Comparison of ENCODE assay signal across 12 cellular contexts in genomic region chr2:28173377-28173776, GRCh38.
"Had no signal": no experiment of that assay in that cellular context is flagged by ENCODE, and none has a peak within 500 bp of the region (broad histone marks: within the 10 kb centered on the region; RNA-seq: fewer than 3 reads in every experiment).

No MANE protein-coding gene starts in this region.

- H3K9me3 ChIP-seq: thyroid gland had no signal

- H3K27me3 Mint-ChIP-seq: activated CD8-positive, alpha-beta T cell treated with anti-CD3 and anti-CD28 coated beads for 36 hours; effector memory CD8-positive, alpha-beta T cell had no signal

- DNase-seq: activated CD8-positive, alpha-beta memory T cell treated with anti-CD3 and anti-CD28 coated beads, Interleukin-2, amount 50 U/mL, for 4 hours; activated CD8-positive, alpha-beta T cell treated with anti-CD3 and anti-CD28 coated beads for 36 hours; cortex of kidney; effector memory CD8-positive, alpha-beta T cell; erythroblast; immature natural killer cell; left colon; stimulated activated CD4-positive, alpha-beta T cell treated with anti-CD3 and anti-CD28 coated beads, Interleukin-15, amount 100 ng/mL, for 24 hours; thyroid gland had no signal

- H3K4me3 Mint-ChIP-seq: activated CD8-positive, alpha-beta T cell treated with anti-CD3 and anti-CD28 coated beads for 36 hours; effector memory CD8-positive, alpha-beta T cell; immature natural killer cell; nephron; T-helper 2 cell treated with Interferon-gamma antibody and Interleukin-4, amounts not matched to agents 5 μg/mL and 100 μg/mL, for 36 hours had no signal

- H3K4me1 ChIP-seq: ascending aorta, thyroid gland had no signal

- H3K4me3 ChIP-seq: ascending aorta, thyroid gland had no signal

- ATAC-seq: activated CD8-positive, alpha-beta T cell treated with anti-CD3 and anti-CD28 coated beads for 36 hours; effector memory CD8-positive, alpha-beta T cell had no signal

- H3K4me1 Mint-ChIP-seq: immature natural killer cell, nephron had no signal

- H3K27me3 ChIP-seq: ascending aorta, thyroid gland had no signal

- H3K27ac Mint-ChIP-seq: activated CD8-positive, alpha-beta T cell treated with anti-CD3 and anti-CD28 coated beads for 36 hours; immature natural killer cell; nephron; T-helper 2 cell treated with Interferon-gamma antibody and Interleukin-4, amounts not matched to agents 5 μg/mL and 100 μg/mL, for 36 hours had no signal

- H3K27ac ChIP-seq: ascending aorta, thyroid gland had no signal

- H3K36me3 ChIP-seq: thyroid gland had no signal
